17 cellular contexts compared by ENCODE assay signal in genomic region chr9:33320230-33320567, GRCh38. TPM values are rescaled to one million over a fixed set of nuclear protein-coding genes. Genes with fewer than 3 reads are reported as not detected.
DNase-seq lines count a peak whose midpoint lies in the region; ATAC-seq, FAIRE-seq and TF ChIP-seq lines count a peak whose summit lies in the region.
"Had no signal": no experiment of that assay in that cellular context is flagged by ENCODE, and none has a peak within 500 bp of the region (broad histone marks: within the 10 kb centered on the region; RNA-seq: fewer than 3 reads in every experiment).

No MANE protein-coding gene starts in this region.

- H4K91ac ChIP-seq in mesenchymal stem cell (ENCODE audit: low read length), result no peak overlapping the region

- intact Hi-C loops in ascending aorta (cut with DNase I) (no loop called here), testis (cut with DNase I; ENCODE audit: low total_unique reads) (no loop called here)

- H3K27ac Mint-ChIP-seq in activated naive CD4-positive, alpha-beta T cell treated with anti-CD3 and anti-CD28 coated beads, Interleukin-2, amount 50 U/mL, for 24 hours, result peak overlapping the region; percentile 75
- H3K27ac Mint-ChIP-seq: T-helper 2 cell treated with Interferon-gamma antibody and Interleukin-4, amounts not matched to agents 5 μg/mL and 100 μg/mL, for 36 hours had no signal

- H3K9me3 Mint-ChIP-seq in activated naive CD4-positive, alpha-beta T cell treated with anti-CD3 and anti-CD28 coated beads, Interleukin-2, amount 50 U/mL, for 24 hours, result no peaks in the 10 kb centered on the region
- H3K9me3 Mint-ChIP-seq: neural crest cell; T-helper 2 cell treated with Interferon-gamma antibody and Interleukin-4, amounts not matched to agents 5 μg/mL and 100 μg/mL, for 36 hours had no signal

- H2BK5ac ChIP-seq in mesenchymal stem cell (ENCODE audit: low read depth, low read length, poor library complexity, severe bottlenecking), result no peak overlapping the region

- no peaks in the 10 kb centered on the region for H3K27me3 Mint-ChIP-seq in activated naive CD4-positive, alpha-beta T cell treated with anti-CD3 and anti-CD28 coated beads, Interleukin-2, amount 50 U/mL, for 24 hours

- H3K4me2 ChIP-seq in mesenchymal stem cell (ENCODE audit: low read length, poor library complexity, severe bottlenecking), result no peak overlapping the region

- H3K14ac ChIP-seq in mesenchymal stem cell (ENCODE audit: low read length in 2 of 2), result no peak overlapping the region

- no peak overlapping the region for H3K18ac ChIP-seq in mesenchymal stem cell (ENCODE audit: low read depth in 1 of 2, low read length in 2 of 2)

- H3K36me3 ChIP-seq in ascending aorta (peaks cover 67 to 81% of the 10 kb centered on the region in 2 donors), mesenchymal stem cell (ENCODE audit: control insufficient read depth in 1 of 2, insufficient read depth in 2 of 2, low read depth in 1 of 2, low read length in 2 of 2) (peaks cover 22 to 77% of the 10 kb centered on the region in 2 experiments), testis (ENCODE audit: low read depth, missing control alignments) (no peaks in the 10 kb centered on the region)
- H3K36me3 ChIP-seq: uterus had no signal

- H3K4me3 ChIP-seq in ascending aorta (no peak overlapping the region), mesenchymal stem cell (ENCODE audit: insufficient read depth in 1 of 2, low read depth in 1 of 2, low read length in 2 of 2) (no peak overlapping the region), testis (no peak overlapping the region)
- H3K4me3 ChIP-seq: spleen, uterus had no signal

- H2AFZ ChIP-seq in mesenchymal stem cell (ENCODE audit: low read depth, low read length), result no peak overlapping the region

- no peak overlapping the region for H2BK120ac ChIP-seq in mesenchymal stem cell (ENCODE audit: low read depth, low read length)

- ATAC-seq in GM18502 (IDR thresholded peaks at IDR 0.05; ENCODE audit: poor library complexity, unreplicated experiment), result no peak
- ATAC-seq in HG03521 (IDR thresholded peaks at IDR 0.05; ENCODE audit: unreplicated experiment), result no peak
- ATAC-seq: Panc1 had no signal

- peaks cover 42% of the 10 kb centered on the region for H3K36me3 Mint-ChIP-seq in activated naive CD4-positive, alpha-beta T cell treated with anti-CD3 and anti-CD28 coated beads, Interleukin-2, amount 50 U/mL, for 24 hours

- H3K27me3 ChIP-seq in ascending aorta (no peaks in the 10 kb centered on the region), mesenchymal stem cell (ENCODE audit: control insufficient read depth in 1 of 2, insufficient read depth in 1 of 2, low read length in 2 of 2) (no peaks in the 10 kb centered on the region), testis (no peaks in the 10 kb centered on the region)
- H3K27me3 ChIP-seq: spleen, uterus had no signal

- H4K8ac ChIP-seq in mesenchymal stem cell (ENCODE audit: low read length), result no peak overlapping the region

- no peak overlapping the region for H2AK5ac ChIP-seq in mesenchymal stem cell (ENCODE audit: low read length, severe bottlenecking)

- H3K4me1 ChIP-seq in ascending aorta (peaks cover 0 to 3% of the 10 kb centered on the region in 2 donors), mesenchymal stem cell (ENCODE audit: control insufficient read depth, insufficient read depth, low read depth, low read length) (peaks cover 6% of the 10 kb centered on the region), testis (peaks cover 12% of the 10 kb centered on the region)
- H3K4me1 ChIP-seq: uterus had no signal

- no CpG with 5 or more reads among the region's 1 CpG for WGBS in mesenchymal stem cell
- WGBS in testis, 2 donors, result 63 to 67% methylated on average over 1 of the region's 1 CpG

- FAIRE-seq in urothelium cell line (lab: Jason Lieb, UNC), result no peak
- FAIRE-seq: frontal cortex had no signal

- H3K9ac ChIP-seq in mesenchymal stem cell (ENCODE audit: low read length), result peak overlapping the region; percentile 74

- peaks cover 9% of the 10 kb centered on the region for H3K79me1 ChIP-seq in mesenchymal stem cell (replicated peaks; ENCODE audit: low read length, poor library complexity, severe bottlenecking)

- no peaks in the 10 kb centered on the region for H3K9me3 ChIP-seq in ascending aorta
- no peaks in the 10 kb centered on the region for H3K9me3 ChIP-seq in mesenchymal stem cell (ENCODE audit: control insufficient read depth, low read length)
- H3K9me3 ChIP-seq in testis, result no peaks in the 10 kb centered on the region
- H3K9me3 ChIP-seq: spleen, uterus had no signal

- peaks cover 13% of the 10 kb centered on the region for H3K4me1 Mint-ChIP-seq in activated naive CD4-positive, alpha-beta T cell treated with anti-CD3 and anti-CD28 coated beads, Interleukin-2, amount 50 U/mL, for 24 hours
- H3K4me1 Mint-ChIP-seq: neural crest cell had no signal

- TF ChIP-seq POLR2A in testis (IDR thresholded peaks at IDR 0.05), result no peak

- H2BK12ac ChIP-seq in mesenchymal stem cell (ENCODE audit: low read length in 2 of 2), result no peak overlapping the region

- H3K4ac ChIP-seq in mesenchymal stem cell (ENCODE audit: low read depth in 1 of 2, low read length in 2 of 2), result no peak overlapping the region

- no peak overlapping the region for H2BK15ac ChIP-seq in mesenchymal stem cell (ENCODE audit: low read depth, poor library complexity, severe bottlenecking)

- H3K27ac ChIP-seq in ascending aorta (peak overlapping the region; percentile 45 to 56), mesenchymal stem cell (ENCODE audit: low read length, poor library complexity, severe bottlenecking) (peak overlapping the region; percentile 99), testis (peak overlapping the region; percentile 14 to 46)

- H3K4me3 Mint-ChIP-seq in activated naive CD4-positive, alpha-beta T cell treated with anti-CD3 and anti-CD28 coated beads, Interleukin-2, amount 50 U/mL, for 24 hours, result no peak overlapping the region
- H3K4me3 Mint-ChIP-seq: neural crest cell; T-helper 2 cell treated with Interferon-gamma antibody and Interleukin-4, amounts not matched to agents 5 μg/mL and 100 μg/mL, for 36 hours had no signal

- no peak for DNase-seq in activated naive CD4-positive, alpha-beta T cell (lab: John Stamatoyannopoulos, UW)
- no peak for DNase-seq in ascending aorta (ENCODE audit: low spot score in 2 of 2)
- DNase-seq in mesenchymal stem cell, result no peak
- DNase-seq in testis, result no peak
- no peak for DNase-seq in urothelium cell line (ENCODE audit: low spot score)
- DNase-seq: KBM-7, NCI-H1694, NCI-H524, spleen had no signal

- no peak overlapping the region for H3K23ac ChIP-seq in mesenchymal stem cell (ENCODE audit: low read length in 2 of 2)

- TF ChIP-seq CTCF in ascending aorta (IDR thresholded peaks at IDR 0.05) (no peak), testis (IDR thresholded peaks at IDR 0.05) (no peak)

RNA-seq across cellular contexts. Expression of gene NFX1, which starts 29.9 kb away (rescaled TPM):
- total RNA-seq in ascending aorta, result 14.2 TPM
- 21.7 TPM for polyA plus RNA-seq in mesenchymal stem cell (2013, experiment 1 of 2)
- polyA plus RNA-seq in mesenchymal stem cell (2013, experiment 2 of 2), result 21.5 TPM
- total RNA-seq in testis, result 10 to 100 TPM; 46.7 to 48.6 TPM
- 30.0 TPM for polyA plus RNA-seq in testis (ENCODE audit: insufficient read depth, low read depth, low replicate concordance)

RNA-seq across cellular contexts. Expression of gene CHMP5, which starts 55.4 kb away (rescaled TPM):
- total RNA-seq in ascending aorta (47.5 TPM), testis (10 to 100 TPM; 53.2 to 57.0 TPM)
- polyA plus RNA-seq in mesenchymal stem cell (2013, experiment 1 of 2), result 55.8 TPM
- 60.2 TPM for polyA plus RNA-seq in mesenchymal stem cell (2013, experiment 2 of 2)
- 84.1 TPM for polyA plus RNA-seq in testis (ENCODE audit: insufficient read depth, low read depth, low replicate concordance)

RNA-seq across cellular contexts. Expression of gene BAG1, which starts 55.7 kb away (rescaled TPM):
- total RNA-seq in ascending aorta (58.5 TPM), testis (100 to 1,000 TPM in 1 of 2 donors, 10 to 100 TPM in 1; 96.6 to 147 TPM)
- polyA plus RNA-seq in mesenchymal stem cell (2013, experiment 1 of 2), result 33.1 TPM
- polyA plus RNA-seq in mesenchymal stem cell (2013, experiment 2 of 2), result 33.0 TPM
- 203 TPM for polyA plus RNA-seq in testis (ENCODE audit: insufficient read depth, low read depth, low replicate concordance)

Comparison
In these comparisons a context has a peak if more than half of its experiments do, and no peak if none do; other contexts are left out.
1. H3K27ac ChIP-seq: peak in every context shown above with its lines; median percentile 99 in mesenchymal stem cell; 50 in ascending aorta; 30 in testis.